In genomic region chr15:83066034-83066760, GRCh38 we compare ENCODE assay signal across 1 cellular context.
TF ChIP-seq lines count a peak whose summit lies in the region.

No MANE protein-coding gene starts in this region.

TF ChIP-seq in GM23338, 12 proteins besides CTCF, POLR2A, EP300 and RAD21 (continued from another document):
- TF ChIP-seq ZNF462 (CRISPR knock-in tag; IDR thresholded peaks at IDR 0.05) (no peak), ETS1 (IDR thresholded peaks at IDR 0.05) (no peak), EZH2phosphoT487 (IDR thresholded peaks at IDR 0.05; ENCODE audit: unreplicated experiment) (no peak), CREB1 (CRISPR knock-in tag; IDR thresholded peaks at IDR 0.05; ENCODE audit: low read depth) (no peak)
